Comparison of ENCODE assay signal across 8 cellular contexts in the genomic region with DNA sequence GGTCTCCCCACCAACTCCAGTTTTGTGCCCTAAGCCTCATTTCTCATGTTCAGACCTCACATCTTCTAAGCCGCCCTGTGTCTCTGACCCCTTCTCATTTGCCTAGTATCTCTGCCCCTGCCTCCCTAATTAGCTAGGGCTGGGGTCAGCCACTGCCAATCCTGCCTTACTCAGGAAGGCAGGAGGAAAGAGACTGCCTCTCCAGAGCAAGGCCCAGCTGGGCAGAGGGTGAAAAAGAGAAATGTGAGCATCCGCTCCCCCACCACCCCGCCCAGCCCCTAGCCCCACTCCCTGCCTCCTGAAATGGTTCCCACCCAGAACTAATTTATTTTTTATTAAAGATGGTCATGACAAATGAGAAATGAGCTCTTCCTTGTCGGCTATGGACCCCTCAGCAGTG. TPM values are rescaled to one million over a fixed set of nuclear protein-coding genes. Genes with fewer than 3 reads are reported as not detected.
DNase-seq lines count a peak whose midpoint lies in the region; ATAC-seq, FAIRE-seq and TF ChIP-seq lines count a peak whose summit lies in the region.

No MANE protein-coding gene starts in this region.

- H3K4me1 ChIP-seq in liver (ENCODE audit: control insufficient read depth in 4 of 4, insufficient read depth in 4 of 4, low read length in 3 of 4) (peaks cover 12 to 51% (median 42%) of the 10 kb centered on the region in 4 donors), testis (peaks cover 57% of the 10 kb centered on the region)

- H3K36me3 ChIP-seq in liver (ENCODE audit: control insufficient read depth in 4 of 4, insufficient read depth in 3 of 4, low read depth in 1 of 4, low read length in 3 of 4) (peaks cover 0 to 9% (median 3%) of the 10 kb centered on the region in 4 donors), testis (ENCODE audit: low read depth, missing control alignments) (no peaks in the 10 kb centered on the region)

- H3K27me3 ChIP-seq in liver (ENCODE audit: control insufficient read depth in 4 of 4, insufficient read depth in 4 of 4, low read length in 3 of 4) (no peaks in the 10 kb centered on the region), testis (no peaks in the 10 kb centered on the region)

- no peaks in the 10 kb centered on the region for H3K27me3 Mint-ChIP-seq in activated CD4-positive, alpha-beta T cell treated with anti-CD3 and anti-CD28 coated beads, Interleukin-2, amount 10 ng/mL, durations not matched to agents 24 days and 14 days

- intact Hi-C loops in activated CD4-positive, alpha-beta T cell treated with anti-CD3 and anti-CD28 coated beads, Interleukin-2, amount 10 ng/mL, durations not matched to agents 24 days and 14 days (cut with micrococcal nuclease) = loop anchor here (2.0 to 10.0 kb wide), 9 partner anchors 60 to 597 kb away; partner anchors contain the start of genes ANP32E, ARNT, CDC42SE1 and CTSS
- intact Hi-C loops in testis (cut with DNase I; ENCODE audit: low total_unique reads) = loop anchor here (5.0 kb wide), 1 partner anchor 62 kb away; no protein-coding TSS in a partner anchor

- no peaks in the 10 kb centered on the region for H3K9me3 Mint-ChIP-seq in activated CD4-positive, alpha-beta T cell treated with anti-CD3 and anti-CD28 coated beads, Interleukin-2, amount 10 ng/mL, durations not matched to agents 24 days and 14 days

- peak; percentile 73 for DNase-seq in activated CD4-positive, alpha-beta T cell treated with anti-CD3 and anti-CD28 coated beads, Interleukin-2, amount 10 ng/mL, durations not matched to agents 24 days and 14 days
- no peak for DNase-seq in activated CD4-positive, alpha-beta T cell treated with anti-CD3 and anti-CD28 coated beads, Interleukin-2, amount 50 U/mL, for 1 hour
- DNase-seq in astrocyte of the cerebellum (ENCODE audit: low read depth) (no peak), testis (no peak), RCC 7860 (ENCODE audit: low spot score) (no peak)
- DNase-seq in stimulated activated naive CD4-positive, alpha-beta T cell treated with Interleukin-2 at 50 U/mL for 16 hours (lab: John Stamatoyannopoulos, UW) = no peak

- peak overlapping the region; percentile 100 for H3K27ac Mint-ChIP-seq in activated CD4-positive, alpha-beta T cell treated with anti-CD3 and anti-CD28 coated beads, Interleukin-2, amount 10 ng/mL, durations not matched to agents 24 days and 14 days

- H3K9me3 ChIP-seq in liver (ENCODE audit: control insufficient read depth in 4 of 4, low read length in 3 of 4) (no peaks in the 10 kb centered on the region), testis (no peaks in the 10 kb centered on the region)

- WGBS in liver = 64% methylated on average over 4 of the region's 4 CpGs
- WGBS in testis, 2 donors = 41 to 59% methylated on average over 4 of the region's 4 CpGs

- peaks cover 44% of the 10 kb centered on the region for H3K4me1 Mint-ChIP-seq in activated CD4-positive, alpha-beta T cell treated with anti-CD3 and anti-CD28 coated beads, Interleukin-2, amount 10 ng/mL, durations not matched to agents 24 days and 14 days

- no peak for TF ChIP-seq POLR2A in testis (IDR thresholded peaks at IDR 0.05)

- H3K36me3 Mint-ChIP-seq in activated CD4-positive, alpha-beta T cell treated with anti-CD3 and anti-CD28 coated beads, Interleukin-2, amount 10 ng/mL, durations not matched to agents 24 days and 14 days (ENCODE audit: low read depth) = peaks cover 5% of the 10 kb centered on the region

- in situ Hi-C loops in astrocyte of the cerebellum (cut with HindIII; ENCODE audit: low sequenced_read_pairs) = no loop called here

- no peak for FAIRE-seq in RCC 7860 (lab: Jason Lieb, UNC)

- no peak for TF ChIP-seq RAD21 in liver (IDR thresholded peaks at IDR 0.05)

- peak overlapping the region; percentile 50 for H3K4me3 ChIP-seq in astrocyte of the cerebellum (ENCODE audit: low read depth, low read length)
- peak overlapping the region; percentile 36 to 81 (median 67) for H3K4me3 ChIP-seq in liver (ENCODE audit: low read depth in 1 of 3, low read length in 3 of 3)
- H3K4me3 ChIP-seq in testis = peak overlapping the region; percentile 27 to 59

- peak overlapping the region; percentile 82 to 92 for H3K9ac ChIP-seq in liver (ENCODE audit: low read depth in 1 of 2, low read length in 2 of 2)

- no peak for TF ChIP-seq CTCF in astrocyte of the cerebellum (IDR thresholded peaks at IDR 0.05; ENCODE audit: low read depth, low read length, missing control alignments)
- no peak for TF ChIP-seq CTCF in liver (IDR thresholded peaks at IDR 0.05; ENCODE audit: low read depth, low read length, missing input control)
- TF ChIP-seq CTCF in testis (IDR thresholded peaks at IDR 0.05) = no peak

- H3K4me3 Mint-ChIP-seq in activated CD4-positive, alpha-beta T cell treated with anti-CD3 and anti-CD28 coated beads, Interleukin-2, amount 10 ng/mL, durations not matched to agents 24 days and 14 days = peak overlapping the region; percentile 95

- no peak for ATAC-seq in HG03342 (IDR thresholded peaks at IDR 0.05; ENCODE audit: unreplicated experiment)

- peak overlapping the region; percentile 93 to 100 for H3K27ac ChIP-seq in liver (ENCODE audit: low read depth in 1 of 2, low read length in 2 of 2)
- peak overlapping the region; percentile 97 to 99 for H3K27ac ChIP-seq in testis

TF ChIP-seq in liver, 16 proteins besides CTCF, POLR2A, EP300 and RAD21:
- TF ChIP-seq FOXA1 (IDR thresholded peaks at IDR 0.05) = no peak
- TF ChIP-seq FOXA2 (IDR thresholded peaks at IDR 0.05) = no peak
- TF ChIP-seq NR2F2 (IDR thresholded peaks at IDR 0.05) = no peak
- no peak for TF ChIP-seq TAF1 (conservative IDR thresholded peaks at IDR 0.05)
- no peak for TF ChIP-seq HNF4A (conservative IDR thresholded peaks at IDR 0.05)
- no peak for TF ChIP-seq HNF4G (IDR thresholded peaks at IDR 0.05)

RNA-seq across cellular contexts. Expression of gene ADAMTSL4, which starts 11.4 kb away (rescaled TPM):
- 1.3 and 1.8 TPM in 2 replicates for total RNA-seq in activated CD4-positive, alpha-beta T cell treated with anti-CD3 and anti-CD28 coated beads, Interleukin-2, amount 10 ng/mL, durations not matched to agents 24 days and 14 days
- total RNA-seq in liver (10 to 100 TPM in 1 of 2 donors, 1 to 10 TPM in 1; 5.6 to 11.5 TPM), testis (1 to 10 TPM; 8.9 to 10.0 TPM)
- polyA plus RNA-seq in liver (10 to 100 TPM; 11.4 to 12.2 TPM), testis (ENCODE audit: insufficient read depth, low read depth, low replicate concordance) (14.2 TPM)

RNA-seq across cellular contexts. Expression of gene MCL1, which starts 18.8 kb away (rescaled TPM):
- total RNA-seq in activated CD4-positive, alpha-beta T cell treated with anti-CD3 and anti-CD28 coated beads, Interleukin-2, amount 10 ng/mL, durations not matched to agents 24 days and 14 days = 278 and 280 TPM in 2 replicates
- total RNA-seq in liver = 100 to 1,000 TPM in 1 of 2 donors, 10 to 100 TPM in 1; 94.6 to 181 TPM
- 10 to 100 TPM; 23.4 to 65.4 TPM for polyA plus RNA-seq in liver
- 100 to 1,000 TPM in 1 of 2 donors, 10 to 100 TPM in 1; 94.1 to 111 TPM for total RNA-seq in testis
- polyA plus RNA-seq in testis (ENCODE audit: insufficient read depth, low read depth, low replicate concordance) = 112 TPM

RNA-seq across cellular contexts. Expression of gene FALEC, which starts 45.0 kb away (rescaled TPM):
- total RNA-seq in activated CD4-positive, alpha-beta T cell treated with anti-CD3 and anti-CD28 coated beads, Interleukin-2, amount 10 ng/mL, durations not matched to agents 24 days and 14 days = not detected in 2 replicates
- total RNA-seq in liver = not detected
- polyA plus RNA-seq in liver = not detected
- 1 to 10 TPM in 1 of 2 donors, not detected in 1; 1.3 TPM for total RNA-seq in testis
- not detected for polyA plus RNA-seq in testis (ENCODE audit: insufficient read depth, low read depth, low replicate concordance)

RNA-seq across cellular contexts. Expression of gene ECM1, which starts 52.7 kb away (rescaled TPM):
- 1.5 and 2.4 TPM in 2 replicates for total RNA-seq in activated CD4-positive, alpha-beta T cell treated with anti-CD3 and anti-CD28 coated beads, Interleukin-2, amount 10 ng/mL, durations not matched to agents 24 days and 14 days
- 1 to 10 TPM; 5.1 to 8.1 TPM for total RNA-seq in liver
- polyA plus RNA-seq in liver = 10 to 100 TPM; 17.0 to 22.5 TPM
- total RNA-seq in testis = 1 to 10 TPM; 4.6 to 5.0 TPM
- polyA plus RNA-seq in testis (ENCODE audit: insufficient read depth, low read depth, low replicate concordance) = 16.9 TPM
